ENCODE assay signal across 17 cellular contexts in genomic region chr14:100138082-100138787, GRCh38. TPM values are rescaled to one million over a fixed set of nuclear protein-coding genes. Genes with fewer than 3 reads are reported as not detected.
DNase-seq lines count a peak whose midpoint lies in the region; ATAC-seq and TF ChIP-seq lines count a peak whose summit lies in the region.
"Had no signal": no experiment of that assay in that cellular context is flagged by ENCODE, and none has a peak within 500 bp of the region (broad histone marks: within the 10 kb centered on the region; RNA-seq: fewer than 3 reads in every experiment).

No MANE protein-coding gene starts in this region.

- ATAC-seq in gastroesophageal sphincter: no peak
- ATAC-seq in GM23338: no peak
- no peak for ATAC-seq in GM21390 (IDR thresholded peaks at IDR 0.05; ENCODE audit: unreplicated experiment)

- DNase-seq in CD8-positive, alpha-beta memory T cell: no peak
- DNase-seq in GM20000 (ENCODE audit: low spot score) (peak; percentile 61), Peyer's patch (peak in 2 of 3 donors; percentile 47 to 73), kidney tubule cell (ENCODE audit: low spot score) (peak; percentile 58), NCI-H446 treated with DMSO at 0.1 percent for 48 hours (lab: John Stamatoyannopoulos, UW) (no peak), GM23338 (ENCODE audit: low spot score) (no peak)
- DNase-seq: activated CD4-positive, CD25-positive, alpha-beta regulatory T cell; activated T-cell treated with anti-CD3 and anti-CD28 coated beads for 4 hours; AML-193; NCI-H1105 treated with DMSO at 0.1 percent for 48 hours; NCI-H69; posterior cingulate gyrus had no signal

- H3K4me3 ChIP-seq in CD8-positive, alpha-beta memory T cell (ENCODE audit: low read length): no peak overlapping the region
- H3K4me3 ChIP-seq in Peyer's patch (no peak overlapping the region), gastroesophageal sphincter (no peak overlapping the region), GM23338 (no peak overlapping the region)
- H3K4me3 ChIP-seq: lung, SJSA1 had no signal

- no peaks in the 10 kb centered on the region for H3K27me3 ChIP-seq in CD8-positive, alpha-beta memory T cell (ENCODE audit: insufficient read depth, low read length, poor library complexity, severe bottlenecking)
- H3K27me3 ChIP-seq in Peyer's patch: no peaks in the 10 kb centered on the region
- no peaks in the 10 kb centered on the region for H3K27me3 ChIP-seq in gastroesophageal sphincter
- no peaks in the 10 kb centered on the region for H3K27me3 ChIP-seq in GM23338 (ENCODE audit: insufficient read depth)
- H3K27me3 ChIP-seq: SJSA1 had no signal

- H3K79me2 ChIP-seq in GM23338 (replicated peaks; ENCODE audit: insufficient read depth): no peaks in the 10 kb centered on the region

- no peak for TF ChIP-seq EP300 in gastroesophageal sphincter (IDR thresholded peaks at IDR 0.05)

- WGBS in gastroesophageal sphincter (ENCODE audit: low coverage in 1 of 2), 2 donors: 60% methylated on average over 2 of the region's 8 CpGs; no CpG with 5 or more reads in 1 of the 2 donors

- H3K4me1 ChIP-seq in CD8-positive, alpha-beta memory T cell (ENCODE audit: insufficient read depth, low read length): no peaks in the 10 kb centered on the region
- H3K4me1 ChIP-seq in Peyer's patch (peaks cover 0 to 34% (median 8%) of the 10 kb centered on the region in 4 donors), gastroesophageal sphincter (peaks cover 0 to 27% (median 0%) of the 10 kb centered on the region in 3 donors), GM23338 (ENCODE audit: insufficient read depth) (peaks cover 4% of the 10 kb centered on the region; the same call in 1 of the 2 replicates)
- H3K4me1 ChIP-seq: SJSA1 had no signal

- no peaks in the 10 kb centered on the region for H3K27me3 Mint-ChIP-seq in CD8-positive, alpha-beta memory T cell
- H3K27me3 Mint-ChIP-seq in GM23338 (ENCODE audit: insufficient read depth, low read depth, poor library complexity): peaks cover 13% of the 10 kb centered on the region
- H3K27me3 Mint-ChIP-seq: brain had no signal

- H3K36me3 ChIP-seq in CD8-positive, alpha-beta memory T cell (ENCODE audit: insufficient read depth, low read length): peaks cover 83% of the 10 kb centered on the region
- H3K36me3 ChIP-seq in Peyer's patch: peaks cover 0 to 60% (median 0%) of the 10 kb centered on the region in 3 donors
- H3K36me3 ChIP-seq in gastroesophageal sphincter: peaks cover 0 to 60% of the 10 kb centered on the region in 2 donors
- H3K36me3 ChIP-seq in GM23338 (ENCODE audit: insufficient read depth): no peaks in the 10 kb centered on the region
- H3K36me3 ChIP-seq: SJSA1 had no signal

- H2AFZ ChIP-seq in GM23338: no peak overlapping the region

- no peaks in the 10 kb centered on the region for H3K9me3 Mint-ChIP-seq in CD8-positive, alpha-beta memory T cell
- H3K9me3 Mint-ChIP-seq in GM23338: no peaks in the 10 kb centered on the region; the same call in 2 of the 3 replicates
- H3K9me3 Mint-ChIP-seq: brain had no signal

- no peak overlapping the region for H3K4me2 ChIP-seq in GM23338

- CTCF ChIA-PET in CD8-positive, alpha-beta memory T cell (lab: Charles Lee): interaction anchor here (1.1 kb wide), 1 partner anchor 66 kb away, joined by 3 read pairs; no protein-coding TSS in a partner anchor

- H3K36me3 Mint-ChIP-seq in CD8-positive, alpha-beta memory T cell: peaks cover 0 to 97% (median 17%) of the 10 kb centered on the region in 3 donors
- no peaks in the 10 kb centered on the region; the same call in 2 of the 3 replicates for H3K36me3 Mint-ChIP-seq in GM23338 (ENCODE audit: low read depth)

- no peaks in the 10 kb centered on the region for H4K20me1 ChIP-seq in GM23338 (replicated peaks; ENCODE audit: insufficient read depth)

- no peak overlapping the region for H3K27ac ChIP-seq in CD8-positive, alpha-beta memory T cell (ENCODE audit: low read depth, low read length)
- H3K27ac ChIP-seq in Peyer's patch (peak overlapping the region in 1 of 4 donors; percentile 6), gastroesophageal sphincter (no peak overlapping the region), GM23338 (ENCODE audit: low read depth) (no peak overlapping the region)
- H3K27ac ChIP-seq: SJSA1 had no signal

- no peaks in the 10 kb centered on the region for H3K9me2 ChIP-seq in GM23338 (ENCODE audit: insufficient read depth)

- no peak for TF ChIP-seq CTCF in GM20000 (IDR thresholded peaks at IDR 0.05; ENCODE audit: extremely low read depth, missing control alignments)
- no peak for TF ChIP-seq CTCF in Peyer's patch (IDR thresholded peaks at IDR 0.05)
- TF ChIP-seq CTCF in gastroesophageal sphincter (IDR thresholded peaks at IDR 0.05): no peak
- no peak for TF ChIP-seq CTCF in GM23338 (conservative IDR thresholded peaks at IDR 0.05; ENCODE audit: low read depth in 2 of 2)

- TF ChIP-seq POLR2A in Peyer's patch (IDR thresholded peaks at IDR 0.05) (no peak), gastroesophageal sphincter (IDR thresholded peaks at IDR 0.05) (no peak)

- peaks cover 1 to 21% (median 3%) of the 10 kb centered on the region in 3 donors for H3K4me1 Mint-ChIP-seq in CD8-positive, alpha-beta memory T cell
- peaks cover 9% of the 10 kb centered on the region for H3K4me1 Mint-ChIP-seq in GM23338

- H3K4me3 Mint-ChIP-seq in CD8-positive, alpha-beta memory T cell: no peak overlapping the region
- no peak overlapping the region for H3K4me3 Mint-ChIP-seq in GM23338
- H3K4me3 Mint-ChIP-seq: brain had no signal

- no peaks in the 10 kb centered on the region for H3K9me3 ChIP-seq in CD8-positive, alpha-beta memory T cell (ENCODE audit: low read length)
- H3K9me3 ChIP-seq in Peyer's patch (no peaks in the 10 kb centered on the region), gastroesophageal sphincter (no peaks in the 10 kb centered on the region)
- H3K9me3 ChIP-seq: SJSA1 had no signal

- H3F3A ChIP-seq in GM23338 (replicated peaks; ENCODE audit: low read depth): no peaks in the 10 kb centered on the region

- peak overlapping the region in 5 of 8 donors; percentile 17 to 96 (median 58) for H3K27ac Mint-ChIP-seq in CD8-positive, alpha-beta memory T cell
- no peak overlapping the region for H3K27ac Mint-ChIP-seq in GM23338

- POLR2A ChIA-PET in CD8-positive, alpha-beta memory T cell (lab: Charles Lee): interaction anchor here (1.2 kb wide), 1 partner anchor 21 kb away, joined by 3 read pairs; the partner anchor contains the start of gene DEGS2

TF ChIP-seq in GM23338, 12 proteins besides CTCF, POLR2A, EP300 and RAD21 (continues in another document):
- TF ChIP-seq EZH2 (IDR thresholded peaks at IDR 0.05; ENCODE audit: low read depth, unreplicated experiment): no peak
- TF ChIP-seq JUNB (IDR thresholded peaks at IDR 0.05; ENCODE audit: unreplicated experiment): no peak
- TF ChIP-seq CREB1 (CRISPR knock-in tag; IDR thresholded peaks at IDR 0.05; ENCODE audit: low read depth): no peak
- no peak for TF ChIP-seq ZNF331 (CRISPR knock-in tag; IDR thresholded peaks at IDR 0.05; ENCODE audit: low read depth)
- TF ChIP-seq ETS1 (IDR thresholded peaks at IDR 0.05): no peak
- TF ChIP-seq ZNF114 (CRISPR knock-in tag; IDR thresholded peaks at IDR 0.05): no peak
- TF ChIP-seq NANOG (IDR thresholded peaks at IDR 0.05; ENCODE audit: borderline replicate concordance): no peak
- TF ChIP-seq EZH2phosphoT487 (IDR thresholded peaks at IDR 0.05; ENCODE audit: unreplicated experiment): no peak
- TF ChIP-seq STAT1 (IDR thresholded peaks at IDR 0.05; ENCODE audit: unreplicated experiment): no peak

RNA-seq across cellular contexts. Expression of gene DEGS2, which starts 21.2 kb away (rescaled TPM):
- under 1 TPM; 0.35 to 0.42 TPM for total RNA-seq in CD8-positive, alpha-beta memory T cell
- 0.72 TPM for polyA plus RNA-seq in CD8-positive, alpha-beta memory T cell
- total RNA-seq in Peyer's patch (10 to 100 TPM; 13.2 to 96.5 (median 77.8) TPM), gastroesophageal sphincter (under 1 TPM; 0.16 to 0.94 (median 0.68) TPM)
- total RNA-seq in GM23338 (2014; rRNA removed; shearing (Covaris generic)): 0.35 and 0.63 TPM in 2 replicates
- polyA plus RNA-seq in GM23338 (2016; fragmentation: Nextera tagmentation; extraction: Ambion mirVana): 1.0 and 2.2 TPM in 2 replicates
- total RNA-seq: SJSA1 had no signal

Comparison
In these comparisons a context has a peak if more than half of its experiments do, and no peak if none do; other contexts are left out.
1. DNase-seq: peak in GM20000 (single experiment), Peyer's patch (2 of 3) and kidney tubule cell (single experiment); none in CD8-positive, alpha-beta memory T cell (0 of 5), NCI-H446 treated with DMSO at 0.1 percent for 48 hours (single experiment) and GM23338 (single experiment).